In the genomic region with DNA sequence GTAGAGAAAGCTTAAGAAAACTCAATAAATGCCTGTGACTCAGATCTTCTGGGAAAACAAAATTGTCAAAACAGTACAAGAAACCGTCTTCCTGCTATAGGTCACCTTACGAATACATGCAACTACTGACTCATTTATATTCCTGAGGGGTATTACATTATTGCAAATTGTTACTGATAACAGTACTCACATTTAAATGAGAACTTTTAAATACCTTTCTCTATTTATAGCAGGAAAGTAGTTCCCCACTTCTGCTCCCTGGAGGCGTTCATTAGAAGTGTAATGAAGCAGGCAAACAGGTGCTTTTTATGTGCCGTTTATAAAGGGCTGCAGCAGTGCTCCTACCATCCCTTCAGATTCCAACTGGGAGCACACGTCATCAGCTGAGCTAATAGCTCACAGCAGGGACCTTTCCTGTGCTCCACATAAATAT, we compare ENCODE assay signal across 9 cellular contexts.
DNase-seq lines count a peak whose midpoint lies in the region; ATAC-seq and TF ChIP-seq lines count a peak whose summit lies in the region.
"Had no signal": no experiment of that assay in that cellular context is flagged by ENCODE, and none has a peak within 500 bp of the region (broad histone marks: within the 10 kb centered on the region; RNA-seq: fewer than 3 reads in every experiment).

No MANE protein-coding gene starts in this region.

- H3K36me3 ChIP-seq in mammary epithelial cell (ENCODE audit: insufficient read depth, low read length) (no peaks in the 10 kb centered on the region), PC-3 (ENCODE audit: low read depth, low read length) (no peaks in the 10 kb centered on the region; the same call in 1 of the 2 replicates)

- no peaks in the 10 kb centered on the region for H3K27me3 Mint-ChIP-seq in MCF 10A (ENCODE audit: insufficient read depth, unreplicated experiment)

- H3K9me3 ChIP-seq in mammary epithelial cell (replicated peaks; ENCODE audit: insufficient read depth, low read length) = no peaks in the 10 kb centered on the region
- H3K9me3 ChIP-seq in PC-3 (ENCODE audit: low read length) = no peaks in the 10 kb centered on the region

- ATAC-seq in HG03439 (IDR thresholded peaks at IDR 0.05; ENCODE audit: unreplicated experiment) = peak; percentile 92
- ATAC-seq in PC-3 = peak; percentile 43
- peak; percentile 69 for ATAC-seq in stimulated activated naive CD8-positive, alpha-beta T cell treated with anti-CD3 and anti-CD28 coated beads, Interleukin-15, Interleukin-2, amounts not matched to agents 100 U/mL and 50 U/mL, for 24 hours

- no peak overlapping the region for H3K27ac Mint-ChIP-seq in MCF 10A (ENCODE audit: low read depth, unreplicated experiment)

- H3K9me2 ChIP-seq in PC-3 (replicated peaks; ENCODE audit: low read length) = no peaks in the 10 kb centered on the region

- BruUV-seq in MCF 10A (replicated peaks; lab: Mats Ljungman, UMichigan) = no TSS peak
- BruUV-seq in mammary epithelial cell (replicated peaks; lab: Mats Ljungman, UMichigan) = no TSS peak
- no TSS peak for BruUV-seq in PC-3 (replicated peaks; lab: Mats Ljungman, UMichigan)

- no peaks in the 10 kb centered on the region for H3K4me1 ChIP-seq in mammary epithelial cell (ENCODE audit: insufficient read depth, low read length)
- H3K4me1 ChIP-seq in PC-3 (ENCODE audit: insufficient read depth, low read length) = peaks cover 21% of the 10 kb centered on the region

- no peaks in the 10 kb centered on the region for H3K36me3 Mint-ChIP-seq in MCF 10A (ENCODE audit: insufficient read depth, unreplicated experiment)

- H3K4me3 ChIP-seq in mammary epithelial cell (replicated peaks in 1 of 3; ENCODE audit: insufficient read depth in 1 of 3, low read depth in 2 of 3, low read length in 3 of 3) (no peak overlapping the region), PC-3 (ENCODE audit: low read length) (no peak overlapping the region)

- POLR2A ChIA-PET in MCF 10A (lab: Yijun Ruan, JAX) = no interaction called here
- POLR2A ChIA-PET in PC-3 (lab: Charles Lee; ENCODE audit: unreplicated experiment) = no interaction called here

- H3K4me2 ChIP-seq in mammary epithelial cell (ENCODE audit: insufficient read depth, low read depth, low read length) = no peak overlapping the region
- peak overlapping the region; percentile 45 for H3K4me2 ChIP-seq in PC-3 (ENCODE audit: low read length)

- H3K27me3 ChIP-seq in mammary epithelial cell (ENCODE audit: insufficient read depth, low read length) = no peaks in the 10 kb centered on the region
- H3K27me3 ChIP-seq in PC-3 (ENCODE audit: low read length) = no peaks in the 10 kb centered on the region

- no peak overlapping the region for H3K4me3 Mint-ChIP-seq in MCF 10A (ENCODE audit: unreplicated experiment)

- H4K20me1 ChIP-seq in mammary epithelial cell (ENCODE audit: insufficient read depth, low read length) (no peaks in the 10 kb centered on the region), PC-3 (ENCODE audit: low read length) (no peaks in the 10 kb centered on the region)

- CTCF ChIA-PET in MCF 10A (lab: Yijun Ruan, JAX) = interaction anchor here (0.6 kb wide), 2 partner anchors 835 to 1125 kb away, joined by 3 to 5 read pairs; no protein-coding TSS in a partner anchor
- CTCF ChIA-PET in mammary epithelial cell (lab: Charles Lee; ENCODE audit: low non-redundant PET) = no interaction called here
- CTCF ChIA-PET in PC-3 (lab: Charles Lee) = no interaction called here

- H3K9me3 Mint-ChIP-seq in MCF 10A (ENCODE audit: unreplicated experiment) = peaks cover 10% of the 10 kb centered on the region

- intact Hi-C loops in MCF 10A (cut with micrococcal nuclease) (no loop called here), mammary epithelial cell (cut with micrococcal nuclease) (no loop called here), PC-3 (cut with micrococcal nuclease) (no loop called here)

- no peaks in the 10 kb centered on the region for H3K4me1 Mint-ChIP-seq in MCF 10A (ENCODE audit: insufficient read depth, unreplicated experiment)

- dilution Hi-C loops in mammary epithelial cell (cut with HindIII; ENCODE audit: low sequenced_read_pairs) = no loop called here

- 25% methylated on average over 4 of the region's 5 CpGs for WGBS in mammary epithelial cell (ENCODE audit: low coverage, missing lambda C conversion rate)

- TF ChIP-seq CTCF in MCF 10A (IDR thresholded peaks at IDR 0.05; ENCODE audit: unreplicated experiment) = no peak
- no peak for TF ChIP-seq CTCF in mammary epithelial cell (conservative IDR thresholded peaks at IDR 0.05 in 1 of 2, IDR thresholded peaks at IDR 0.05 in 1 of 2; ENCODE audit: extremely low read depth in 1 of 2, insufficient read depth in 1 of 2, low read depth in 1 of 2, low read length in 2 of 2)
- TF ChIP-seq CTCF in PC-3 (conservative IDR thresholded peaks at IDR 0.05; ENCODE audit: low read depth, low read length) = 0 out of 2 replicates have a peak, but pooled peaks have one; percentile 18

- no peaks in the 10 kb centered on the region for H3F3A ChIP-seq in PC-3 (ENCODE audit: low read length, unreplicated experiment)

- H3K27ac ChIP-seq in mammary epithelial cell (ENCODE audit: insufficient read depth, low read depth, low read length) = no peak overlapping the region
- H3K27ac ChIP-seq in PC-3 (ENCODE audit: low read length) = peak overlapping the region; percentile 62

- DNase-seq in MCF 10A (ENCODE audit: unreplicated experiment) (peak; percentile 38), mammary epithelial cell (no peak), PC-3 (peak; percentile 70), globus pallidus (ENCODE audit: low spot score) (no peak), NCI-H187 (lab: John Stamatoyannopoulos, UW) (no peak), amniotic stem cell (lab: John Stamatoyannopoulos, UW) (no peak)
- no peak for DNase-seq in stimulated activated naive CD8-positive, alpha-beta T cell treated with anti-CD3 and anti-CD28 coated beads, Interleukin-15, Interleukin-2, amounts not matched to agents 100 U/mL and 50 U/mL, for 24 hours
- DNase-seq: activated CD4-positive, alpha-beta T cell treated with anti-CD3 and anti-CD28 coated beads, Interleukin-2, amount 50 U/mL, for 4 hours had no signal

- H3K79me2 ChIP-seq in mammary epithelial cell (ENCODE audit: insufficient read depth, low read length) (no peaks in the 10 kb centered on the region), PC-3 (ENCODE audit: low read length) (0 out of 2 replicates have a peak, but pooled peaks cover 8% of the 10 kb centered on the region)

- no peak overlapping the region for H3K9ac ChIP-seq in mammary epithelial cell (ENCODE audit: insufficient read depth, low read length)
- peak overlapping the region; percentile 17; the same call in 1 of the 2 replicates for H3K9ac ChIP-seq in PC-3 (ENCODE audit: low read length)

- in situ Hi-C loops in mammary epithelial cell (cut with MboI; ENCODE audit: low sequenced_read_pairs in 2 of 2) = no loop called here

- H2AFZ ChIP-seq in mammary epithelial cell (ENCODE audit: low read depth, low read length) (no peak overlapping the region), PC-3 (ENCODE audit: low read length) (no peak overlapping the region)

Comparison
In these comparisons a context has a peak if more than half of its experiments do, and no peak if none do; other contexts are left out.
1. DNase-seq: peak in MCF 10A (single experiment) and PC-3 (single experiment); none in mammary epithelial cell (single experiment), stimulated activated naive CD8-positive, alpha-beta T cell treated with anti-CD3 and anti-CD28 coated beads, Interleukin-15, Interleukin-2, amounts not matched to agents 100 U/mL and 50 U/mL, for 24 hours (single experiment), globus pallidus (single experiment), NCI-H187 (0 of 2) and amniotic stem cell (single experiment).
2. Peak in every context shown above with its lines, with median percentiles within 50 percentile points of each other: ATAC-seq.